Comparison of ENCODE assay signal across 13 cellular contexts in genomic region chr5:143923634-143924265, GRCh38.
DNase-seq lines count a peak whose midpoint lies in the region; ATAC-seq and TF ChIP-seq lines count a peak whose summit lies in the region.
"Had no signal": no experiment of that assay in that cellular context is flagged by ENCODE, and none has a peak within 500 bp of the region (broad histone marks: within the 10 kb centered on the region; RNA-seq: fewer than 3 reads in every experiment).

No MANE protein-coding gene starts in this region.

- H3K4me1 ChIP-seq in Caco-2: no peaks in the 10 kb centered on the region

- H3K36me3 Mint-ChIP-seq in natural killer cell treated with Interleukin-12 subunit alpha and Interleukin-12 subunit beta and Interleukin-15 and Interleukin-18, amount 100 ng/mL, for 72 hours: no peaks in the 10 kb centered on the region
- H3K36me3 Mint-ChIP-seq in Caco-2 (ENCODE audit: insufficient read depth, unreplicated experiment) (no peaks in the 10 kb centered on the region), progenitor cell of endocrine pancreas (ENCODE audit: insufficient read depth) (no peaks in the 10 kb centered on the region)
- H3K36me3 Mint-ChIP-seq: CD8-positive, alpha-beta T cell had no signal

- H3K4me1 Mint-ChIP-seq in natural killer cell treated with Interleukin-12 subunit alpha and Interleukin-12 subunit beta and Interleukin-15 and Interleukin-18, amount 100 ng/mL, for 72 hours (ENCODE audit: low read depth in 2 of 2): no peaks in the 10 kb centered on the region
- H3K4me1 Mint-ChIP-seq in Caco-2 (ENCODE audit: low read depth, unreplicated experiment) (no peaks in the 10 kb centered on the region), progenitor cell of endocrine pancreas (ENCODE audit: low read depth) (no peaks in the 10 kb centered on the region)
- H3K4me1 Mint-ChIP-seq: activated naive CD8-positive, alpha-beta T cell treated with anti-CD3 and anti-CD28 coated beads, Interleukin-2, amount 50 U/mL, for 24 hours had no signal

- no peaks in the 10 kb centered on the region for H3K9me3 Mint-ChIP-seq in natural killer cell treated with Interleukin-12 subunit alpha and Interleukin-12 subunit beta and Interleukin-15 and Interleukin-18, amount 100 ng/mL, for 72 hours
- H3K9me3 Mint-ChIP-seq in Caco-2 (ENCODE audit: unreplicated experiment): no peaks in the 10 kb centered on the region
- H3K9me3 Mint-ChIP-seq in progenitor cell of endocrine pancreas (ENCODE audit: low read depth): peaks cover 3% of the 10 kb centered on the region
- H3K9me3 Mint-ChIP-seq: activated naive CD8-positive, alpha-beta T cell treated with anti-CD3 and anti-CD28 coated beads, Interleukin-2, amount 50 U/mL, for 24 hours; CD8-positive, alpha-beta T cell had no signal

- peaks cover 9 to 13% of the 10 kb centered on the region in 2 donors for H3K27me3 Mint-ChIP-seq in natural killer cell treated with Interleukin-12 subunit alpha and Interleukin-12 subunit beta and Interleukin-15 and Interleukin-18, amount 100 ng/mL, for 72 hours
- peaks cover 4% of the 10 kb centered on the region for H3K27me3 Mint-ChIP-seq in Caco-2 (ENCODE audit: insufficient read depth, unreplicated experiment)
- H3K27me3 Mint-ChIP-seq in progenitor cell of endocrine pancreas: peaks cover 8% of the 10 kb centered on the region

- intact Hi-C loops in Caco-2 (cut with micrococcal nuclease; ENCODE audit: unreplicated experiment): no loop called here

- H3K4me3 ChIP-seq in fibroblast of villous mesenchyme (ENCODE audit: low read depth, low read length): no peak overlapping the region
- no peak overlapping the region for H3K4me3 ChIP-seq in Caco-2 (ENCODE audit: low read depth, low read length)

- BruUV-seq in Caco-2 (replicated peaks; lab: Mats Ljungman, UMichigan): no TSS peak

- TF ChIP-seq CTCF in fibroblast of villous mesenchyme (IDR thresholded peaks at IDR 0.05; ENCODE audit: insufficient read depth, low read depth, low read length) (no peak), Caco-2 (IDR thresholded peaks at IDR 0.05; ENCODE audit: insufficient read depth in 1 of 2, low read depth in 1 of 2, low read length in 1 of 2, severe bottlenecking in 1 of 2, unreplicated experiment in 1 of 2) (no peak), progenitor cell of endocrine pancreas (IDR thresholded peaks at IDR 0.05; ENCODE audit: unreplicated experiment) (no peak)

- H3K36me3 ChIP-seq in Caco-2 (ENCODE audit: control insufficient read depth, insufficient read depth, low read length): no peaks in the 10 kb centered on the region
- H3K36me3 ChIP-seq: neutrophil had no signal

- H3K4me3 Mint-ChIP-seq in natural killer cell treated with Interleukin-12 subunit alpha and Interleukin-12 subunit beta and Interleukin-15 and Interleukin-18, amount 100 ng/mL, for 72 hours: no peak overlapping the region
- H3K4me3 Mint-ChIP-seq in Caco-2 (ENCODE audit: unreplicated experiment) (no peak overlapping the region), progenitor cell of endocrine pancreas (ENCODE audit: low read depth) (no peak overlapping the region)
- H3K4me3 Mint-ChIP-seq: activated naive CD8-positive, alpha-beta T cell treated with anti-CD3 and anti-CD28 coated beads, Interleukin-2, amount 50 U/mL, for 24 hours; CD8-positive, alpha-beta T cell had no signal

- POLR2A ChIA-PET in Caco-2 (lab: Charles Lee): no interaction called here

- H3K27me3 ChIP-seq in Caco-2 (replicated peaks; ENCODE audit: control insufficient read depth, insufficient read depth, low read length): no peaks in the 10 kb centered on the region
- H3K27me3 ChIP-seq: neutrophil had no signal

- no peak overlapping the region for H3K27ac Mint-ChIP-seq in natural killer cell treated with Interleukin-12 subunit alpha and Interleukin-12 subunit beta and Interleukin-15 and Interleukin-18, amount 100 ng/mL, for 72 hours
- no peak overlapping the region for H3K27ac Mint-ChIP-seq in Caco-2 (ENCODE audit: unreplicated experiment)
- H3K27ac Mint-ChIP-seq in progenitor cell of endocrine pancreas: no peak overlapping the region
- H3K27ac Mint-ChIP-seq: activated naive CD8-positive, alpha-beta T cell treated with anti-CD3 and anti-CD28 coated beads, Interleukin-2, amount 50 U/mL, for 24 hours; CD8-positive, alpha-beta T cell had no signal

- CTCF ChIA-PET in Caco-2 (lab: Charles Lee): no interaction called here

- peak; percentile 49 for DNase-seq in Daoy (ENCODE audit: low read depth)
- peak; percentile 36 for DNase-seq in RPMI7951 (ENCODE audit: low read depth)
- peak; percentile 37 for DNase-seq in fibroblast of villous mesenchyme (ENCODE audit: low read depth)
- no peak for DNase-seq in natural killer cell treated with Interleukin-12 subunit alpha and Interleukin-12 subunit beta and Interleukin-15 and Interleukin-18, amount 100 ng/mL, for 72 hours (ENCODE audit: low spot score)
- DNase-seq in Caco-2: no peak
- DNase-seq in NCI-H345 treated with DMSO at 0.1 percent for 48 hours (lab: John Stamatoyannopoulos, UW; ENCODE audit: unreplicated experiment): no peak
- DNase-seq in progenitor cell of endocrine pancreas (ENCODE audit: low spot score, unreplicated experiment): no peak
- DNase-seq: activated naive CD8-positive, alpha-beta T cell treated with anti-CD3 and anti-CD28 coated beads, Interleukin-2, amount 50 U/mL, for 24 hours; CD8-positive, alpha-beta T cell; hippocampal formation; NCI-H510A treated with DMSO at 0.1 percent for 48 hours had no signal

- peak; percentile 70 for ATAC-seq in GM21723 (IDR thresholded peaks at IDR 0.05; ENCODE audit: unreplicated experiment)
- ATAC-seq in natural killer cell treated with Interleukin-12 subunit alpha and Interleukin-12 subunit beta and Interleukin-15 and Interleukin-18, amount 100 ng/mL, for 72 hours: no peak
- ATAC-seq: activated naive CD8-positive, alpha-beta T cell treated with anti-CD3 and anti-CD28 coated beads, Interleukin-2, amount 50 U/mL, for 24 hours; CD8-positive, alpha-beta T cell had no signal

- no peaks in the 10 kb centered on the region for H3K9me3 ChIP-seq in Caco-2
- H3K9me3 ChIP-seq: neutrophil had no signal

Comparison
In these comparisons a context has a peak if more than half of its experiments do, and no peak if none do; other contexts are left out.
1. DNase-seq: peak in Daoy (single experiment), RPMI7951 (single experiment) and fibroblast of villous mesenchyme (single experiment); none in natural killer cell treated with Interleukin-12 subunit alpha and Interleukin-12 subunit beta and Interleukin-15 and Interleukin-18, amount 100 ng/mL, for 72 hours (single experiment), Caco-2 (0 of 2), NCI-H345 treated with DMSO at 0.1 percent for 48 hours (single experiment) and progenitor cell of endocrine pancreas (single experiment).